ENCODE assay signal across 8 cellular contexts in the genomic region with DNA sequence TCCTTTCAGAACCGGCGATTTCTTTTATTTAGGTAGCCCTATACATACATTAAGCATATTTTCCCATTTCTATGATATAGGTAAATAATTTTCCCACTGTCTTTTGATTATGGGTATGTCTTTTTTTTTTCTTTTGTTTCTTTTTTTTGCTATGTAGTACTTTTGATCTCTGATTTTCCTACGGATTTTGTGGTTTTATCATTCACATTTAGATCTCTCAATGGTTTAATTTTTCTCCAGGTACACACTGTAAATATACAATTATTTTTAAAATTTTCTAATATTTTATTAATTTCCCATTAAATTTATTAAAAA. TPM values are rescaled to one million over a fixed set of nuclear protein-coding genes. Genes with fewer than 3 reads are reported as not detected.
A peak's percentile ranks its signal among the peaks of the same experiment; 100 is the strongest.
DNase-seq lines count a peak whose midpoint lies in the region; ATAC-seq, FAIRE-seq and TF ChIP-seq lines count a peak whose summit lies in the region.

No MANE protein-coding gene starts in this region.

- peaks cover 4% of the 10 kb centered on the region for H4K20me1 ChIP-seq in astrocyte (ENCODE audit: insufficient read depth, low read length)

- H2AFZ ChIP-seq in astrocyte (ENCODE audit: low read depth, low read length): peak overlapping the region; percentile 86

- H3K27me3 ChIP-seq in astrocyte (ENCODE audit: insufficient read depth, low read length): no peaks in the 10 kb centered on the region
- no peaks in the 10 kb centered on the region for H3K27me3 ChIP-seq in liver (ENCODE audit: control insufficient read depth in 4 of 4, insufficient read depth in 4 of 4, low read length in 3 of 4)
- H3K27me3 ChIP-seq in thymus (ENCODE audit: control insufficient read depth, insufficient read depth): no peaks in the 10 kb centered on the region

- H3K4me3 ChIP-seq in astrocyte (ENCODE audit: insufficient read depth, low read depth, low read length): peak overlapping the region; percentile 83
- peak overlapping the region; percentile 82 to 92 (median 84) for H3K4me3 ChIP-seq in liver (ENCODE audit: low read depth in 1 of 3, low read length in 3 of 3)
- peak overlapping the region; percentile 78 for H3K4me3 ChIP-seq in thymus (ENCODE audit: low read length)

- peak overlapping the region; percentile 85 for H3K27ac Mint-ChIP-seq in activated CD8-positive, alpha-beta memory T cell treated with anti-CD3 and anti-CD28 coated beads, Interleukin-2, amount 10 ng/mL, durations not matched to agents 7 days and 5 days
- H3K27ac Mint-ChIP-seq in astrocyte (ENCODE audit: unreplicated experiment): peak overlapping the region; percentile 87

- H3K4me1 ChIP-seq in astrocyte (ENCODE audit: insufficient read depth, low read length): peaks cover 4% of the 10 kb centered on the region
- H3K4me1 ChIP-seq in liver (ENCODE audit: control insufficient read depth in 4 of 4, insufficient read depth in 4 of 4, low read length in 3 of 4): peaks cover 0 to 11% (median 6%) of the 10 kb centered on the region in 4 donors
- H3K4me1 ChIP-seq in thymus (ENCODE audit: control insufficient read depth, insufficient read depth, low read length): peaks cover 12% of the 10 kb centered on the region

- H3K9me3 ChIP-seq in astrocyte (ENCODE audit: insufficient read depth, low read depth, low read length) (no peaks in the 10 kb centered on the region), liver (ENCODE audit: control insufficient read depth in 4 of 4, low read length in 3 of 4) (no peaks in the 10 kb centered on the region), thymus (ENCODE audit: control insufficient read depth) (no peaks in the 10 kb centered on the region)

- peaks cover 22% of the 10 kb centered on the region for H3K36me3 Mint-ChIP-seq in activated CD8-positive, alpha-beta memory T cell treated with anti-CD3 and anti-CD28 coated beads, Interleukin-2, amount 10 ng/mL, durations not matched to agents 7 days and 5 days
- peaks cover 7% of the 10 kb centered on the region for H3K36me3 Mint-ChIP-seq in astrocyte (ENCODE audit: low read depth, unreplicated experiment)

- H3K4me3 Mint-ChIP-seq in activated CD8-positive, alpha-beta memory T cell treated with anti-CD3 and anti-CD28 coated beads, Interleukin-2, amount 10 ng/mL, durations not matched to agents 7 days and 5 days: peak overlapping the region; percentile 82
- peak overlapping the region; percentile 92 for H3K4me3 Mint-ChIP-seq in astrocyte (ENCODE audit: unreplicated experiment)

- no peak for DNase-seq in activated CD8-positive, alpha-beta memory T cell treated with anti-CD3 and anti-CD28 coated beads, Interleukin-2, amount 10 ng/mL, durations not matched to agents 7 days and 5 days
- DNase-seq in activated CD8-positive, alpha-beta memory T cell treated with anti-CD3 and anti-CD28 coated beads for 24 hours: no peak
- no peak for DNase-seq in astrocyte (ENCODE audit: low read depth)
- DNase-seq in NK-92 (lab: John Stamatoyannopoulos, UW; ENCODE audit: unreplicated experiment): no peak
- no peak for DNase-seq in stimulated activated CD4-positive, alpha-beta T cell treated with anti-CD3 and anti-CD28 coated beads, Interleukin-4, amount 100 ng/mL, for 24 hours
- no peak for DNase-seq in SK-N-DZ (ENCODE audit: low spot score)

- peaks cover 8% of the 10 kb centered on the region for H3K9me3 Mint-ChIP-seq in activated CD8-positive, alpha-beta memory T cell treated with anti-CD3 and anti-CD28 coated beads, Interleukin-2, amount 10 ng/mL, durations not matched to agents 7 days and 5 days (ENCODE audit: low read depth)
- H3K9me3 Mint-ChIP-seq in astrocyte (ENCODE audit: unreplicated experiment): peaks cover 13% of the 10 kb centered on the region

- H3K27me3 Mint-ChIP-seq in activated CD8-positive, alpha-beta memory T cell treated with anti-CD3 and anti-CD28 coated beads, Interleukin-2, amount 10 ng/mL, durations not matched to agents 7 days and 5 days: no peaks in the 10 kb centered on the region
- no peaks in the 10 kb centered on the region for H3K27me3 Mint-ChIP-seq in astrocyte (ENCODE audit: low read depth, unreplicated experiment)

- peak overlapping the region; percentile 90 for H3K4me2 ChIP-seq in astrocyte (ENCODE audit: low read length)

- ATAC-seq in activated CD8-positive, alpha-beta memory T cell treated with anti-CD3 and anti-CD28 coated beads, Interleukin-2, amount 10 ng/mL, durations not matched to agents 7 days and 5 days: no peak

- H3K27ac ChIP-seq in astrocyte (ENCODE audit: low read depth, low read length): no peak overlapping the region
- H3K27ac ChIP-seq in liver (ENCODE audit: low read depth in 1 of 2, low read length in 2 of 2): peak overlapping the region; percentile 67 to 92
- no peak overlapping the region for H3K27ac ChIP-seq in thymus (ENCODE audit: low read depth)

- CTCF ChIA-PET in activated CD8-positive, alpha-beta memory T cell treated with anti-CD3 and anti-CD28 coated beads, Interleukin-2, amount 10 ng/mL, durations not matched to agents 7 days and 5 days (lab: Charles Lee): no interaction called here

- no peak for FAIRE-seq in astrocyte (lab: Jason Lieb, UNC)

- TF ChIP-seq CTCF in astrocyte (IDR thresholded peaks at IDR 0.05; ENCODE audit: insufficient read depth, low read depth, low read length) (no peak), liver (IDR thresholded peaks at IDR 0.05; ENCODE audit: low read depth, low read length, missing input control) (no peak)

- WGBS in liver: 1% methylated on average over 3 of the region's 3 CpGs
- WGBS in thymus: 2% methylated on average over 3 of the region's 3 CpGs

- peaks cover 29% of the 10 kb centered on the region for H3K79me2 ChIP-seq in astrocyte (ENCODE audit: insufficient read depth, low read length)

- no peaks in the 10 kb centered on the region for H3K36me3 ChIP-seq in astrocyte (ENCODE audit: insufficient read depth, low read length)
- H3K36me3 ChIP-seq in liver (ENCODE audit: control insufficient read depth in 4 of 4, insufficient read depth in 3 of 4, low read depth in 1 of 4, low read length in 3 of 4): no peaks in the 10 kb centered on the region
- peaks cover 3% of the 10 kb centered on the region for H3K36me3 ChIP-seq in thymus (ENCODE audit: control insufficient read depth, insufficient read depth)

- H3K4me1 Mint-ChIP-seq in activated CD8-positive, alpha-beta memory T cell treated with anti-CD3 and anti-CD28 coated beads, Interleukin-2, amount 10 ng/mL, durations not matched to agents 7 days and 5 days: peaks cover 28% of the 10 kb centered on the region
- peaks cover 2% of the 10 kb centered on the region for H3K4me1 Mint-ChIP-seq in astrocyte (ENCODE audit: low read depth, unreplicated experiment)

- peak overlapping the region; percentile 99 for H3K9ac ChIP-seq in astrocyte (ENCODE audit: low read length)
- H3K9ac ChIP-seq in liver (ENCODE audit: low read depth in 1 of 2, low read length in 2 of 2): peak overlapping the region; percentile 14 to 71

- no peak for TF ChIP-seq RAD21 in liver (IDR thresholded peaks at IDR 0.05)

TF ChIP-seq in liver, 16 proteins besides CTCF, POLR2A, EP300 and RAD21:
- TF ChIP-seq EGR1 (IDR thresholded peaks at IDR 0.05; ENCODE audit: low read depth in 2 of 2) (no peak), RXRA (IDR thresholded peaks at IDR 0.05) (peak in 1 of 2 donors; percentile 0), SP1 (IDR thresholded peaks at IDR 0.05) (peak; percentile 3)

RNA-seq across cellular contexts. Expression of gene ZNF337, which starts 0.4 kb away (rescaled TPM):
- total RNA-seq in activated CD8-positive, alpha-beta memory T cell treated with anti-CD3 and anti-CD28 coated beads, Interleukin-2, amount 10 ng/mL, durations not matched to agents 7 days and 5 days: 10 to 100 TPM; 15.2 to 20.2 TPM
- total RNA-seq in astrocyte: 13.8 and 15.6 TPM in 2 replicates
- total RNA-seq in liver: 1 to 10 TPM; 3.6 to 5.9 TPM
- polyA plus RNA-seq in liver: 1 to 10 TPM; 1.1 to 2.8 TPM
- 35.6 TPM for polyA plus RNA-seq in thymus
- 20.6 and 23.3 TPM in 2 replicates for polyA plus RNA-seq in SK-N-DZ (2014; cell fraction: cytosol; rRNA removed)
- polyA plus RNA-seq in SK-N-DZ (2014; cell fraction: nucleus; rRNA removed): 57.0 and 61.1 TPM in 2 replicates

Comparison
In these comparisons a context has a peak if more than half of its experiments do, and no peak if none do; other contexts are left out.
1. H3K27ac ChIP-seq: peak in liver (2 of 2); none in astrocyte (single experiment) and thymus (single experiment).
2. Peak in every context shown above with its lines, with median percentiles within 50 percentile points of each other: H3K4me3 ChIP-seq.